8 cellular contexts compared by ENCODE assay signal in genomic region chr6:24431045-24431451, GRCh38. TPM values are rescaled to one million over a fixed set of nuclear protein-coding genes. Genes with fewer than 3 reads are reported as not detected.
DNase-seq lines count a peak whose midpoint lies in the region; ATAC-seq and TF ChIP-seq lines count a peak whose summit lies in the region.

No MANE protein-coding gene starts in this region.

- no peak overlapping the region for H3K27ac Mint-ChIP-seq in progenitor cell of endocrine pancreas

- no peaks in the 10 kb centered on the region for H4K20me1 ChIP-seq in MM.1S (ENCODE audit: insufficient read depth, low read length)

- H3K4me2 ChIP-seq in MM.1S (ENCODE audit: low read depth, low read length), result no peak overlapping the region

- no peak for ATAC-seq in GM21786 (IDR thresholded peaks at IDR 0.05; ENCODE audit: unreplicated experiment)
- no peak for ATAC-seq in HG03039 (IDR thresholded peaks at IDR 0.05; ENCODE audit: unreplicated experiment)

- no peak overlapping the region for H3K27ac ChIP-seq in MM.1S (ENCODE audit: low read length)

- H2AFZ ChIP-seq in MM.1S (ENCODE audit: low read length), result no peak overlapping the region

- H3K4me1 Mint-ChIP-seq in progenitor cell of endocrine pancreas (ENCODE audit: low read depth), result no peaks in the 10 kb centered on the region

- H3K9me3 ChIP-seq in MM.1S (replicated peaks; ENCODE audit: insufficient read depth, low read length), result no peaks in the 10 kb centered on the region

- H3K4me3 Mint-ChIP-seq in progenitor cell of endocrine pancreas (ENCODE audit: low read depth), result no peak overlapping the region

- H3K79me2 ChIP-seq in MM.1S (ENCODE audit: low read length), result no peaks in the 10 kb centered on the region

- peaks cover 4% of the 10 kb centered on the region; the same call in 1 of the 2 replicates for H3F3A ChIP-seq in MM.1S (ENCODE audit: insufficient read depth, low read length)

- H3K4me3 ChIP-seq in AG04449 (ENCODE audit: low read depth, low read length) (no peak overlapping the region), MM.1S (ENCODE audit: low read length) (no peak overlapping the region), fibroblast of the aortic adventitia (ENCODE audit: low read depth, low read length) (no peak overlapping the region)

- CTCF ChIA-PET in AG04449 (lab: Yijun Ruan, JAX), result interaction anchor here (0.6 to 3.4 kb wide), 20 partner anchors 9 to 265 kb away, joined by 3 to 26 read pairs (median 4); partner anchors contain the start of genes ACOT13, ALDH5A1 and TDP2

- peaks cover 8% of the 10 kb centered on the region for H3K36me3 Mint-ChIP-seq in progenitor cell of endocrine pancreas (ENCODE audit: insufficient read depth)

- H3K27me3 Mint-ChIP-seq in progenitor cell of endocrine pancreas, result no peaks in the 10 kb centered on the region

- no peak for DNase-seq in AG04449 (ENCODE audit: low read depth, low spot score)
- peak; percentile 60 for DNase-seq in GM03348 (ENCODE audit: low spot score)
- peak; percentile 43 for DNase-seq in MM.1S
- peak; percentile 16 for DNase-seq in SKM-1 (lab: John Stamatoyannopoulos, UW; ENCODE audit: unreplicated experiment)
- DNase-seq in fibroblast of the aortic adventitia (ENCODE audit: low read depth), result peak; percentile 57
- no peak for DNase-seq in progenitor cell of endocrine pancreas (ENCODE audit: low spot score, unreplicated experiment)

- H3K9me3 Mint-ChIP-seq in progenitor cell of endocrine pancreas (ENCODE audit: low read depth), result no peaks in the 10 kb centered on the region

- H3K9ac ChIP-seq in MM.1S (ENCODE audit: low read length), result no peak overlapping the region

- POLR2A ChIA-PET in AG04449 (lab: Yijun Ruan, JAX), result no interaction called here

- TF ChIP-seq CTCF in AG04449 (IDR thresholded peaks at IDR 0.05; ENCODE audit: insufficient read depth, low read length, missing control alignments) (peak; percentile 35), MM.1S (IDR thresholded peaks at IDR 0.05; ENCODE audit: low read length) (peak; percentile 70), fibroblast of the aortic adventitia (IDR thresholded peaks at IDR 0.05; ENCODE audit: insufficient read depth, low read length) (peak; percentile 59), progenitor cell of endocrine pancreas (IDR thresholded peaks at IDR 0.05; ENCODE audit: unreplicated experiment) (peak; percentile 66)

- H3K36me3 ChIP-seq in MM.1S (replicated peaks; ENCODE audit: insufficient read depth, low read length), result no peaks in the 10 kb centered on the region

- H3K9me2 ChIP-seq in MM.1S (replicated peaks; ENCODE audit: insufficient read depth, low read length), result no peaks in the 10 kb centered on the region

- H3K4me1 ChIP-seq in MM.1S (ENCODE audit: low read length), result 0 out of 2 replicates have a peak, but pooled peaks cover under 1% of the 10 kb centered on the region

- no peaks in the 10 kb centered on the region for H3K27me3 ChIP-seq in MM.1S (replicated peaks; ENCODE audit: insufficient read depth, low read length)

RNA-seq across cellular contexts. Expression of gene MRS2, which starts 28.3 kb away (rescaled TPM):
- total RNA-seq in fibroblast of the aortic adventitia (ENCODE audit: low replicate concordance) (18.3 and 31.6 TPM in 2 replicates), progenitor cell of endocrine pancreas (49.4 and 57.6 TPM in 2 replicates)

RNA-seq across cellular contexts. Expression of gene GPLD1, which starts 58.3 kb away (rescaled TPM):
- total RNA-seq in fibroblast of the aortic adventitia (ENCODE audit: low replicate concordance) (0.27 and 0.41 TPM in 2 replicates), progenitor cell of endocrine pancreas (6.6 and 7.4 TPM in 2 replicates)

Comparison
In these comparisons a context has a peak if more than half of its experiments do, and no peak if none do; other contexts are left out.
1. DNase-seq: peak in GM03348 (single experiment), MM.1S (single experiment), SKM-1 (single experiment) and fibroblast of the aortic adventitia (single experiment); none in AG04449 (single experiment) and progenitor cell of endocrine pancreas (single experiment).
2. Peak in every context shown above with its lines, with median percentiles within 50 percentile points of each other: CTCF ChIP-seq.